ENCODE assay signal across 8 cellular contexts in genomic region chr15:70376929-70377691, GRCh38.
A peak's percentile ranks its signal among the peaks of the same experiment; 100 is the strongest.
DNase-seq lines count a peak whose midpoint lies in the region; ATAC-seq and TF ChIP-seq lines count a peak whose summit lies in the region.

No MANE protein-coding gene starts in this region.

- H3K4me1 ChIP-seq in tibial artery, result peaks cover 0 to 42% (median 16%) of the 10 kb centered on the region in 4 donors

- intact Hi-C loops in tibial artery (cut with DNase I; ENCODE audit: low total_unique reads), result no loop called here

- H3K36me3 ChIP-seq in brain microvascular endothelial cell (replicated peaks) (no peaks in the 10 kb centered on the region), tibial artery (no peaks in the 10 kb centered on the region)

- H3K27me3 ChIP-seq in brain microvascular endothelial cell (replicated peaks) (peaks cover 18% of the 10 kb centered on the region), tibial artery (no peaks in the 10 kb centered on the region)

- CTCF ChIA-PET in AG04449 (lab: Yijun Ruan, JAX), result interaction anchor here (0.8 to 1.7 kb wide), 4 partner anchors 14 to 90 kb away, joined by 3 to 7 read pairs (median 3); no protein-coding TSS in a partner anchor

- POLR2A ChIA-PET in AG04449 (lab: Yijun Ruan, JAX), result no interaction called here

- peak; percentile 3 for DNase-seq in AG04449 (ENCODE audit: low read depth, low spot score)
- peak; percentile 11 for DNase-seq in LHCN-M2 (ENCODE audit: low read depth)
- DNase-seq in brain microvascular endothelial cell, result peak; percentile 5
- DNase-seq in kidney tubule cell (ENCODE audit: low spot score), result peak; percentile 31
- peak; percentile 68 to 87 for DNase-seq in tibial artery
- DNase-seq in OCI-M2 (lab: John Stamatoyannopoulos, UW; ENCODE audit: unreplicated experiment), result no peak
- no peak for DNase-seq in activated CD4-positive, alpha-beta T cell treated with anti-CD3 and anti-CD28 coated beads for 1 hour

- TF ChIP-seq CTCF in AG04449 (IDR thresholded peaks at IDR 0.05; ENCODE audit: insufficient read depth, low read length, missing control alignments) (no peak), brain microvascular endothelial cell (IDR thresholded peaks at IDR 0.05; ENCODE audit: low read depth, low read length, missing control alignments) (no peak), tibial artery (IDR thresholded peaks at IDR 0.05) (no peak)

- no peak overlapping the region for H3K27ac ChIP-seq in brain microvascular endothelial cell
- peak overlapping the region; percentile 17 to 38 for H3K27ac ChIP-seq in tibial artery

- in situ Hi-C loops in brain microvascular endothelial cell (cut with HindIII; ENCODE audit: low pct_ligation_motif_present, low sequenced_read_pairs), result no loop called here

- H3K9me3 ChIP-seq in tibial artery, result no peaks in the 10 kb centered on the region

- H3K4me3 ChIP-seq in AG04449 (ENCODE audit: low read depth, low read length), result no peak overlapping the region; the same call in 1 of the 2 replicates
- peak overlapping the region; percentile 10 for H3K4me3 ChIP-seq in brain microvascular endothelial cell (ENCODE audit: low read depth, low read length)
- H3K4me3 ChIP-seq in tibial artery, result peak overlapping the region in 1 of 2 donors; percentile 25

- no peak for ATAC-seq in HG02870 (IDR thresholded peaks at IDR 0.05; ENCODE audit: unreplicated experiment)

Comparison
In these comparisons a context has a peak if more than half of its experiments do, and no peak if none do; other contexts are left out.
1. DNase-seq: peak in AG04449 (single experiment), LHCN-M2 (single experiment), brain microvascular endothelial cell (single experiment), kidney tubule cell (single experiment) and tibial artery (2 of 2); none in OCI-M2 (single experiment) and activated CD4-positive, alpha-beta T cell treated with anti-CD3 and anti-CD28 coated beads for 1 hour (single experiment).